Comparison of ENCODE assay signal across 15 cellular contexts in the genomic region with DNA sequence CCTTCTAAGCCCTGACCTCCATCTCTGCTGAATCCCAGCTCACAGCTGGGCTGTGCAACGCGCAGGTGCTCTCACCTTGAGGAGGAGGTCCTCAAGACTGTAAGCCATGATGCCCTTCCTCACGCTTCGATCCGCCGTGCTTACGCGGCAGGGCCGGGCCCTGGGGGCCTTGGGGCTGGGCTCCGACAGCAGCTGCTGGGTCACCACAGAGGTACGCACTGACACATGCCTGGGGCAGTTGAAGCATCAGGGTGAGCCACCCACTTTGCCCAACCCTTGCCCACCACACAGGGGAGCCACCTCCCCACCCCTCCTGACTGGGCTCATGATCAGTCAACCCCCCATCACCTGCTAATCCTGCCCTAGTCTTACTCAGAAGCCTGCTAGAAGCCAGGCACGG. TPM values are rescaled to one million over a fixed set of nuclear protein-coding genes. Genes with fewer than 3 reads are reported as not detected.
"Had no signal": no experiment of that assay in that cellular context is flagged by ENCODE, and none has a peak within 500 bp of the region (broad histone marks: within the 10 kb centered on the region; RNA-seq: fewer than 3 reads in every experiment).

No MANE protein-coding gene starts in this region.

- H3K9me3 ChIP-seq: gastroesophageal sphincter, pancreas, tibial nerve had no signal

- H3K9ac ChIP-seq: neural progenitor cell had no signal

- H3K4me3 ChIP-seq: gastroesophageal sphincter, neural progenitor cell, pancreas, tibial nerve had no signal

- DNase-seq: activated CD4-positive, alpha-beta memory T cell treated with anti-CD3 and anti-CD28 coated beads for 36 hours; activated CD4-positive, CD25-positive, alpha-beta regulatory T cell treated with anti-CD3 and anti-CD28 coated beads, Interleukin-2, amount 50 U/mL, for 72 hours; activated CD8-positive, alpha-beta memory T cell treated with anti-CD3 and anti-CD28 coated beads, Interleukin-2, amount 50 U/mL, for 48 hours; activated naive CD4-positive, alpha-beta T cell treated with anti-CD3 and anti-CD28 coated beads, Interleukin-2, amount 10 ng/mL, durations not matched to agents 7 days and 5 days; amniotic stem cell; effector memory CD4-positive, alpha-beta T cell; kidney; left ventricle myocardium superior; pancreas; stimulated activated CD4-positive, alpha-beta T cell treated with anti-CD3 and anti-CD28 coated beads, Interleukin-4, amount 100 ng/mL, for 24 hours; T-helper 2 cell had no signal

- H3K4me2 ChIP-seq: neural progenitor cell had no signal

- H3K27ac ChIP-seq: gastroesophageal sphincter, neural progenitor cell, pancreas, tibial nerve had no signal

- FAIRE-seq: kidney, pancreas had no signal

- H3K27me3 ChIP-seq: gastroesophageal sphincter, neural progenitor cell, pancreas, tibial nerve had no signal

- ATAC-seq: gastroesophageal sphincter, left ventricle myocardium superior had no signal

- H2AFZ ChIP-seq: neural progenitor cell had no signal

- H3K36me3 ChIP-seq: gastroesophageal sphincter, neural progenitor cell, pancreas, tibial nerve had no signal

- H3K4me1 ChIP-seq: gastroesophageal sphincter, neural progenitor cell, pancreas had no signal

RNA-seq across cellular contexts. Expression of a gene that starts 3.1 kb away (rescaled TPM):
- total RNA-seq: activated CD4-positive, alpha-beta memory T cell treated with anti-CD3 and anti-CD28 coated beads for 36 hours; kidney; myocyte had no signal
